7 cellular contexts compared by ENCODE assay signal in genomic region chr20:1391640-1392442, GRCh38. TPM values are rescaled to one million over a fixed set of nuclear protein-coding genes. Genes with fewer than 3 reads are reported as not detected.
DNase-seq lines count a peak whose midpoint lies in the region; ATAC-seq and TF ChIP-seq lines count a peak whose summit lies in the region.

No MANE protein-coding gene starts in this region.

- TF ChIP-seq EP300 in SK-N-SH (IDR thresholded peaks at IDR 0.05; ENCODE audit: borderline replicate concordance in 1 of 2, low read depth in 1 of 2, low read length in 1 of 2) = no peak

- DNase-seq in SK-N-SH = peak; percentile 38
- peak; percentile 12 for DNase-seq in effector CD8-positive, alpha-beta T cell (lab: John Stamatoyannopoulos, UW)
- no peak for DNase-seq in mesothelial cell of epicardium (ENCODE audit: low spot score in 2 of 2, unreplicated experiment in 2 of 2)
- no peak for DNase-seq in vagina (ENCODE audit: extremely low spot score in 2 of 2)
- no peak for DNase-seq in dedifferentiated amniotic fluid mesenchymal stem cell (ENCODE audit: extremely low spot score)

- ATAC-seq in HG03039 (IDR thresholded peaks at IDR 0.05; ENCODE audit: unreplicated experiment) = no peak

- no peak overlapping the region for H2AFZ ChIP-seq in SK-N-SH (ENCODE audit: low read depth)

- intact Hi-C loops in vagina (cut with DNase I) = loop anchor here (5.0 kb wide), 1 partner anchor 70 kb away; no protein-coding TSS in a partner anchor

- TF ChIP-seq CTCF in HEK293 (tag by site-specific recombination; IDR thresholded peaks at IDR 0.05) (no peak), SK-N-SH (IDR thresholded peaks at IDR 0.05) (no peak), mesothelial cell of epicardium (IDR thresholded peaks at IDR 0.05; ENCODE audit: unreplicated experiment) (no peak), vagina (IDR thresholded peaks at IDR 0.05) (no peak)

- H3K36me3 Mint-ChIP-seq in mesothelial cell of epicardium = no peaks in the 10 kb centered on the region

- 6% methylated on average over 16 of the region's 16 CpGs for WGBS in SK-N-SH (ENCODE audit: low lambda C conversion rate)

- H3K27ac ChIP-seq in HEK293 (ENCODE audit: extremely low read depth, low read depth, low read length) = peak overlapping the region; percentile 77; the same call in 1 of the 2 replicates
- H3K27ac ChIP-seq in SK-N-SH (ENCODE audit: low read depth in 2 of 2, low read length in 1 of 2) = peak overlapping the region; percentile 71 to 75; a peak in 2 of 4 replicates
- peak overlapping the region; percentile 88 for H3K27ac ChIP-seq in vagina

- H3K9ac ChIP-seq in SK-N-SH = peak overlapping the region; percentile 78

- H3K27ac Mint-ChIP-seq in mesothelial cell of epicardium = peak overlapping the region; percentile 85

- H3K9me2 ChIP-seq in SK-N-SH = no peaks in the 10 kb centered on the region

- peaks cover 52% of the 10 kb centered on the region for H4K20me1 ChIP-seq in SK-N-SH (ENCODE audit: insufficient read depth)

- H3K9me3 ChIP-seq in HEK293 (ENCODE audit: control insufficient read depth, insufficient read depth, low read depth, low read length) (no peaks in the 10 kb centered on the region), SK-N-SH (no peaks in the 10 kb centered on the region), vagina (no peaks in the 10 kb centered on the region)

- H3K4me3 ChIP-seq in HEK293 (ENCODE audit: low read depth, low read length) (peak overlapping the region; percentile 69), SK-N-SH (ENCODE audit: low read depth in 2 of 2, low read length in 1 of 2) (peak overlapping the region; percentile 90 to 95), vagina (peak overlapping the region; percentile 73 to 91)

- H3K4me1 Mint-ChIP-seq in mesothelial cell of epicardium = peaks cover 38% of the 10 kb centered on the region

- no peak for TF ChIP-seq POLR2A in vagina (IDR thresholded peaks at IDR 0.05)

- peaks cover 4 to 16% of the 10 kb centered on the region in 2 experiments; a peak in 1 of 3 replicates for H3K36me3 ChIP-seq in HEK293 (ENCODE audit: control insufficient read depth in 2 of 2, insufficient read depth in 1 of 2, low read length in 2 of 2)
- H3K36me3 ChIP-seq in SK-N-SH (replicated peaks in 1 of 2; ENCODE audit: control insufficient read depth in 1 of 2, insufficient read depth in 2 of 2, low read length in 1 of 2) = peaks cover 2 to 9% of the 10 kb centered on the region in 2 experiments
- no peaks in the 10 kb centered on the region for H3K36me3 ChIP-seq in vagina

- H3K9me3 Mint-ChIP-seq in mesothelial cell of epicardium = no peaks in the 10 kb centered on the region

- H3K4me1 ChIP-seq in HEK293 (ENCODE audit: control insufficient read depth, insufficient read depth, low read length) = peaks cover 32% of the 10 kb centered on the region
- H3K4me1 ChIP-seq in SK-N-SH (ENCODE audit: control insufficient read depth in 1 of 2, insufficient read depth in 2 of 2, low read depth in 1 of 2, low read length in 1 of 2) = peaks cover 18 to 41% of the 10 kb centered on the region in 2 experiments; a peak in 3 of 4 replicates
- H3K4me1 ChIP-seq in vagina = peaks cover 65% of the 10 kb centered on the region

- peaks cover 28% of the 10 kb centered on the region for H3K27me3 Mint-ChIP-seq in mesothelial cell of epicardium (ENCODE audit: low read depth)

- TF ChIP-seq RAD21 in SK-N-SH (IDR thresholded peaks at IDR 0.05; ENCODE audit: low read length) = no peak

- H3K79me2 ChIP-seq in SK-N-SH (ENCODE audit: insufficient read depth) = peaks cover 62% of the 10 kb centered on the region

- peak overlapping the region; percentile 99 for H3K4me2 ChIP-seq in SK-N-SH

- CTCF ChIA-PET in HEK293 (lab: Yijun Ruan, JAX) = interaction anchor here (0.6 to 2.1 kb wide), 6 partner anchors 9 to 79 kb away, joined by 3 to 17 read pairs (median 4); no protein-coding TSS in a partner anchor
- CTCF ChIA-PET in SK-N-SH (lab: Yijun Ruan, JAX) = interaction anchor here (0.9 to 3.9 kb wide), 7 partner anchors 10 to 372 kb away, joined by 3 to 11 read pairs (median 4); partner anchors contain the start of gene NSFL1C

- no peaks in the 10 kb centered on the region for H3K27me3 ChIP-seq in SK-N-SH (ENCODE audit: insufficient read depth)
- H3K27me3 ChIP-seq in vagina = no peaks in the 10 kb centered on the region

- peak overlapping the region; percentile 82 for H3K4me3 Mint-ChIP-seq in mesothelial cell of epicardium

- POLR2A ChIA-PET in HEK293 (lab: Yijun Ruan, JAX) = interaction anchor here (0.6 to 2.7 kb wide), 13 partner anchors 8 to 538 kb away, joined by 3 to 8 read pairs (median 4); partner anchors contain the start of gene SNPH
- POLR2A ChIA-PET in SK-N-SH (lab: Yijun Ruan, JAX) = interaction anchor here (0.6 to 1.7 kb wide), 4 partner anchors 8 to 66 kb away, joined by 3 to 8 read pairs (median 6); no protein-coding TSS in a partner anchor

- H3F3A ChIP-seq in SK-N-SH (replicated peaks; ENCODE audit: insufficient read depth) = no peaks in the 10 kb centered on the region

TF ChIP-seq in HEK293, 187 proteins besides CTCF, POLR2A, EP300 and RAD21 (continues in another document):
- peak; percentile 85 for TF ChIP-seq SP2 (tag by site-specific recombination; IDR thresholded peaks at IDR 0.05)
- TF ChIP-seq PRDM1 (tag by site-specific recombination; IDR thresholded peaks at IDR 0.05) = peak; percentile 90
- no peak for TF ChIP-seq SP7 (tag by site-specific recombination; IDR thresholded peaks at IDR 0.05)
- TF ChIP-seq WT1 (tag by site-specific recombination; IDR thresholded peaks at IDR 0.05) = peak; percentile 61
- TF ChIP-seq, protein P1, sequence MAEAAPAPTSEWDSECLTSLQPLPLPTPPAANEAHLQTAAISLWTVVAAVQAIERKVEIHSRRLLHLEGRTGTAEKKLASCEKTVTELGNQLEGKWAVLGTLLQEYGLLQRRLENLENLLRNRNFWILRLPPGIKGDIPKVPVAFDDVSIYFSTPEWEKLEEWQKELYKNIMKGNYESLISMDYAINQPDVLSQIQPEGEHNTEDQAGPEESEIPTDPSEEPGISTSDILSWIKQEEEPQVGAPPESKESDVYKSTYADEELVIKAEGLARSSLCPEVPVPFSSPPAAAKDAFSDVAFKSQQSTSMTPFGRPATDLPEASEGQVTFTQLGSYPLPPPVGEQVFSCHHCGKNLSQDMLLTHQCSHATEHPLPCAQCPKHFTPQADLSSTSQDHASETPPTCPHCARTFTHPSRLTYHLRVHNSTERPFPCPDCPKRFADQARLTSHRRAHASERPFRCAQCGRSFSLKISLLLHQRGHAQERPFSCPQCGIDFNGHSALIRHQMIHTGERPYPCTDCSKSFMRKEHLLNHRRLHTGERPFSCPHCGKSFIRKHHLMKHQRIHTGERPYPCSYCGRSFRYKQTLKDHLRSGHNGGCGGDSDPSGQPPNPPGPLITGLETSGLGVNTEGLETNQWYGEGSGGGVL (tag by site-specific recombination; IDR thresholded peaks at IDR 0.05) = peak; percentile 98
- no peak for TF ChIP-seq ZNF585B (tag by site-specific recombination; IDR thresholded peaks at IDR 0.05)
- TF ChIP-seq ZNF366 (tag by site-specific recombination; conservative IDR thresholded peaks at IDR 0.05) = peak; percentile 71; the same call in 1 of the 2 replicates

TF ChIP-seq in SK-N-SH, 30 proteins besides CTCF, POLR2A, EP300 and RAD21:
- TF ChIP-seq TAF1 (IDR thresholded peaks at IDR 0.05; ENCODE audit: borderline replicate concordance, low read depth, low read length) (no peak), JUND (IDR thresholded peaks at IDR 0.05) (no peak), MXI1 (IDR thresholded peaks at IDR 0.05; ENCODE audit: low read depth, low read length) (peak; percentile 76; the same call in 1 of the 2 replicates), TEAD4 (IDR thresholded peaks at IDR 0.05; ENCODE audit: borderline replicate concordance, insufficient read depth) (no peak), FOXM1 (IDR thresholded peaks at IDR 0.05; ENCODE audit: low read depth) (no peak), NRF1 (IDR thresholded peaks at IDR 0.05; ENCODE audit: low read depth, low read length) (no peak), CHD2 (IDR thresholded peaks at IDR 0.05; ENCODE audit: low read length, partially characterized antibody) (peak; percentile 14)
- TF ChIP-seq, protein P2, sequence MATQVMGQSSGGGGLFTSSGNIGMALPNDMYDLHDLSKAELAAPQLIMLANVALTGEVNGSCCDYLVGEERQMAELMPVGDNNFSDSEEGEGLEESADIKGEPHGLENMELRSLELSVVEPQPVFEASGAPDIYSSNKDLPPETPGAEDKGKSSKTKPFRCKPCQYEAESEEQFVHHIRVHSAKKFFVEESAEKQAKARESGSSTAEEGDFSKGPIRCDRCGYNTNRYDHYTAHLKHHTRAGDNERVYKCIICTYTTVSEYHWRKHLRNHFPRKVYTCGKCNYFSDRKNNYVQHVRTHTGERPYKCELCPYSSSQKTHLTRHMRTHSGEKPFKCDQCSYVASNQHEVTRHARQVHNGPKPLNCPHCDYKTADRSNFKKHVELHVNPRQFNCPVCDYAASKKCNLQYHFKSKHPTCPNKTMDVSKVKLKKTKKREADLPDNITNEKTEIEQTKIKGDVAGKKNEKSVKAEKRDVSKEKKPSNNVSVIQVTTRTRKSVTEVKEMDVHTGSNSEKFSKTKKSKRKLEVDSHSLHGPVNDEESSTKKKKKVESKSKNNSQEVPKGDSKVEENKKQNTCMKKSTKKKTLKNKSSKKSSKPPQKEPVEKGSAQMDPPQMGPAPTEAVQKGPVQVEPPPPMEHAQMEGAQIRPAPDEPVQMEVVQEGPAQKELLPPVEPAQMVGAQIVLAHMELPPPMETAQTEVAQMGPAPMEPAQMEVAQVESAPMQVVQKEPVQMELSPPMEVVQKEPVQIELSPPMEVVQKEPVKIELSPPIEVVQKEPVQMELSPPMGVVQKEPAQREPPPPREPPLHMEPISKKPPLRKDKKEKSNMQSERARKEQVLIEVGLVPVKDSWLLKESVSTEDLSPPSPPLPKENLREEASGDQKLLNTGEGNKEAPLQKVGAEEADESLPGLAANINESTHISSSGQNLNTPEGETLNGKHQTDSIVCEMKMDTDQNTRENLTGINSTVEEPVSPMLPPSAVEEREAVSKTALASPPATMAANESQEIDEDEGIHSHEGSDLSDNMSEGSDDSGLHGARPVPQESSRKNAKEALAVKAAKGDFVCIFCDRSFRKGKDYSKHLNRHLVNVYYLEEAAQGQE (IDR thresholded peaks at IDR 0.05; ENCODE audit: low read depth, low read length) = no peak
TF ChIP-seq in SK-N-SH: peak in this region for 2.

RNA-seq across cellular contexts. Expression of gene FKBP1A, which starts 1.0 kb away (rescaled TPM):
- polyA plus RNA-seq in SK-N-SH (2012; rRNA removed) = 362 and 453 TPM in 2 replicates
- polyA plus RNA-seq in SK-N-SH (2012; cell fraction: cytosol; rRNA removed) = 418 and 470 TPM in 2 replicates
- 119 and 151 TPM in 2 replicates for polyA plus RNA-seq in SK-N-SH (2012; cell fraction: nucleus; rRNA removed)
- total RNA-seq in mesothelial cell of epicardium = 130 to 135 TPM (median 132 TPM) in 3 replicates
- 212 TPM for total RNA-seq in vagina

Comparison
In these comparisons a context has a peak if more than half of its experiments do, and no peak if none do; other contexts are left out.
1. DNase-seq: peak in SK-N-SH (single experiment) and effector CD8-positive, alpha-beta T cell (single experiment); none in mesothelial cell of epicardium (0 of 2), vagina (0 of 2) and dedifferentiated amniotic fluid mesenchymal stem cell (single experiment).
2. Peak in every context shown above with its lines, with median percentiles within 50 percentile points of each other: H3K27ac ChIP-seq and H3K4me3 ChIP-seq.